Comparison of ENCODE assay signal across 29 cellular contexts in genomic region chr7:29604702-29605101, GRCh38. TPM values are rescaled to one million over a fixed set of nuclear protein-coding genes. Genes with fewer than 3 reads are reported as not detected.
"Had no signal": no experiment of that assay in that cellular context is flagged by ENCODE, and none has a peak within 500 bp of the region (broad histone marks: within the 10 kb centered on the region; RNA-seq: fewer than 3 reads in every experiment).

No MANE protein-coding gene starts in this region.

- H3K27ac Mint-ChIP-seq: memory B cell; natural killer cell treated with Interleukin-12 subunit alpha and Interleukin-12 subunit beta and Interleukin-15 and Interleukin-18, amount 100 ng/mL, for 72 hours; stimulated activated effector memory CD8-positive, alpha-beta T cell treated with anti-CD3 and anti-CD28 coated beads, Interleukin-12 subunit alpha, Interleukin-12 subunit beta, amount 100 ng/mL, for 72 hours; stimulated activated naive CD8-positive, alpha-beta T cell treated with anti-CD3 and anti-CD28 coated beads, Interleukin-15, Interleukin-2, amounts not matched to agents 100 ng/mL and 50 ng/mL, for 24 hours had no signal

- H3K9me3 ChIP-seq: left ventricle myocardium inferior, mucosa of descending colon, ovary, prostate gland, spleen, suprapubic skin, thoracic aorta, tibial artery, upper lobe of right lung had no signal

- H3K27me3 ChIP-seq: hepatocyte, ovary, suprapubic skin, tibial artery, upper lobe of right lung had no signal

- FAIRE-seq: keratinocyte, urothelium cell line had no signal

- H2AFZ ChIP-seq: hepatocyte had no signal

- H3K79me2 ChIP-seq: hepatocyte had no signal

- H3K4me1 Mint-ChIP-seq: naive thymus-derived CD4-positive, alpha-beta T cell; stimulated activated effector memory CD8-positive, alpha-beta T cell treated with anti-CD3 and anti-CD28 coated beads, Interleukin-12 subunit alpha, Interleukin-12 subunit beta, amount 100 ng/mL, for 72 hours had no signal

- H3K27ac ChIP-seq: left ventricle myocardium inferior, ovary, prostate gland, skin epidermis, spleen, suprapubic skin, thoracic aorta, tibial artery, upper lobe of right lung had no signal

- H3K36me3 ChIP-seq: left ventricle myocardium inferior, ovary, prostate gland, spleen, suprapubic skin, thoracic aorta, tibial artery, upper lobe of right lung had no signal

- H3K4me3 ChIP-seq: hepatocyte, left ventricle myocardium inferior, lung, mucosa of descending colon, ovary, prostate gland, skin epidermis, spleen, suprapubic skin, thoracic aorta, tibial artery, upper lobe of right lung had no signal

- H3K4me3 Mint-ChIP-seq: memory B cell; naive thymus-derived CD4-positive, alpha-beta T cell; natural killer cell treated with Interleukin-12 subunit alpha and Interleukin-12 subunit beta and Interleukin-15 and Interleukin-18, amount 100 ng/mL, for 72 hours; stimulated activated effector memory CD8-positive, alpha-beta T cell treated with anti-CD3 and anti-CD28 coated beads, Interleukin-12 subunit alpha, Interleukin-12 subunit beta, amount 100 ng/mL, for 72 hours; stimulated activated naive CD8-positive, alpha-beta T cell treated with anti-CD3 and anti-CD28 coated beads, Interleukin-15, Interleukin-2, amounts not matched to agents 100 ng/mL and 50 ng/mL, for 24 hours had no signal

- H3K36me3 Mint-ChIP-seq: naive thymus-derived CD4-positive, alpha-beta T cell; natural killer cell treated with Interleukin-12 subunit alpha and Interleukin-12 subunit beta and Interleukin-15 and Interleukin-18, amount 100 ng/mL, for 72 hours; stimulated activated effector memory CD8-positive, alpha-beta T cell treated with anti-CD3 and anti-CD28 coated beads, Interleukin-12 subunit alpha, Interleukin-12 subunit beta, amount 100 ng/mL, for 72 hours had no signal

- ATAC-seq: mucosa of descending colon; naive thymus-derived CD4-positive, alpha-beta T cell; natural killer cell treated with Interleukin-12 subunit alpha and Interleukin-12 subunit beta and Interleukin-15 and Interleukin-18, amount 100 ng/mL, for 72 hours; right cardiac atrium; sciatic nerve; stimulated activated effector memory CD8-positive, alpha-beta T cell treated with anti-CD3 and anti-CD28 coated beads, Interleukin-12 subunit alpha, Interleukin-12 subunit beta, amount 100 ng/mL, for 72 hours; upper lobe of right lung had no signal

- H3K4me1 ChIP-seq: prostate gland, tibial artery, upper lobe of right lung had no signal

- H3K9me3 Mint-ChIP-seq: natural killer cell treated with Interleukin-12 subunit alpha and Interleukin-12 subunit beta and Interleukin-15 and Interleukin-18, amount 100 ng/mL, for 72 hours had no signal

- DNase-seq: left ventricle myocardium inferior; midbrain; mucosa of descending colon; naive thymus-derived CD4-positive, alpha-beta T cell; ovary; posterior cingulate gyrus; retina; right cardiac atrium; spleen; stimulated activated CD4-positive, alpha-beta T cell treated with anti-CD3 and anti-CD28 coated beads, Interleukin-4, amount 100 ng/mL, for 24 hours; stimulated activated naive CD4-positive, alpha-beta T cell; tibial artery; trophoblast cell; upper lobe of right lung had no signal

RNA-seq across cellular contexts. Expression of gene PRR15, which starts 41.1 kb away (rescaled TPM):
- total RNA-seq: left ventricle myocardium inferior; myocyte; naive thymus-derived CD4-positive, alpha-beta T cell; natural killer cell treated with Interleukin-12 subunit alpha and Interleukin-12 subunit beta and Interleukin-15 and Interleukin-18, amount 100 ng/mL, for 72 hours; sciatic nerve; spleen had no signal
- polyA plus RNA-seq: naive thymus-derived CD4-positive, alpha-beta T cell; neural cell had no signal
